ENCODE assay signal across 28 cellular contexts in the genomic region with DNA sequence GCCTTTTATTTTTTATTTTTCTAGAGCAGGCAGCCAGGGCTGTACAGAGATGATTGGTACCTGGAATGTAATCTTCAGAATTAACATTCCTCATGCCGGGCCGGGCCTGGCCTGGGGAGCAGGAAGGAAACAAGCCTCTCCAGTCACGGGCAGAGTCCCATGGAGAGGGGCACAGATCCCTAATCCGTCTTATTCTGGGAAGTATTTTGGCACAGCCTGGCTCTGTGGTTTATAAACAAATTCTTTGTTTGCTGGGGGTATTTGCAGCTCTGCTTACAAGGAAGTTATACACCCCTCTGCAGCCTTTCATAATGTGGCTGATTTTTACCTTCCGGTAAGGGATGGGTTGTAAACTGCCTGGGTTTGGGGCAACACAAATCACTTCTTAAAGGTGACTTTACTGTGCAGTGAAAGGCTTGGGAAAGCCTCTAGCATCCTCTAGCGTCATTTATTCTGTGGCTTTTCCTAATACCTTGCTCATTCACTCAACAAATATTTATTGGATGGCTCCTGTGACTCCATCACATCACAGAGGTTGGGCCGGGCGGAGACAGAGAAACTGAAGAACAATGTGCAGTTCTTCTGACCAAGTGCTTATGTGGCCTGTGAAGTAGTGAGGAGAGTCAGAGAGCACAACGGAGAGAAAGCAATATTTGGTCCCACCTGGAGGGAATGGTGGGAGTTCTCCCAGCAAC. TPM values are rescaled to one million over a fixed set of nuclear protein-coding genes. Genes with fewer than 3 reads are reported as not detected.
DNase-seq lines count a peak whose midpoint lies in the region; ATAC-seq and TF ChIP-seq lines count a peak whose summit lies in the region.
"Had no signal": no experiment of that assay in that cellular context is flagged by ENCODE, and none has a peak within 500 bp of the region (broad histone marks: within the 10 kb centered on the region; RNA-seq: fewer than 3 reads in every experiment).

No MANE protein-coding gene starts in this region.

- no peaks in the 10 kb centered on the region for H3K79me1 ChIP-seq in H9 (ENCODE audit: insufficient read depth, low read depth, low read length, poor library complexity, severe bottlenecking)

- H3K27me3 ChIP-seq in layer of hippocampus (ENCODE audit: control insufficient read depth, insufficient read depth, low read length) (peaks cover 11% of the 10 kb centered on the region), H9 (ENCODE audit: insufficient read depth, low read length) (peaks cover 32% of the 10 kb centered on the region)
- H3K27me3 ChIP-seq: SJCRH30 had no signal

- no peak overlapping the region for H2BK5ac ChIP-seq in H9 (ENCODE audit: insufficient read length, low read length)

- H3K27me3 Mint-ChIP-seq in type B pancreatic cell (peaks cover 72% of the 10 kb centered on the region), H9 (ENCODE audit: low read depth) (peaks cover 76% of the 10 kb centered on the region)

- no peaks in the 10 kb centered on the region for H4K20me1 ChIP-seq in H9 (ENCODE audit: control insufficient read depth, insufficient read depth, insufficient read length)

- peaks cover 8% of the 10 kb centered on the region for H3K23me2 ChIP-seq in H9 (ENCODE audit: insufficient read length, low read depth, low read length, poor library complexity, severe bottlenecking)

- no peak overlapping the region for H2BK15ac ChIP-seq in H9 (ENCODE audit: low read depth, low read length)

- ATAC-seq in GM18502 (IDR thresholded peaks at IDR 0.05; ENCODE audit: poor library complexity, unreplicated experiment), result no peak
- ATAC-seq: activated T-helper 17 cell treated with anti-CD3 and anti-CD28 coated beads, Interleukin-2, amount 50 U/mL, for 72 hours; natural killer cell treated with Interleukin-12 subunit alpha and Interleukin-12 subunit beta and Interleukin-15 and Interleukin-18, amount 100 ng/mL, for 72 hours had no signal

- no peak overlapping the region for H3T11ph ChIP-seq in H9 (ENCODE audit: low read length)

- no peak overlapping the region for H2AFZ ChIP-seq in H9 (ENCODE audit: low read length)

- no CpG with 5 or more reads among the region's 9 CpGs for WGBS in H9 (ENCODE audit: extremely low coverage, insufficient read length, low lambda C conversion rate)

- no peak overlapping the region for H4K5ac ChIP-seq in H9 (ENCODE audit: insufficient read length, low read depth, low read length)

- H4K8ac ChIP-seq in H9 (replicated peaks; ENCODE audit: insufficient read length, low read depth, low read length), result no peak overlapping the region

- no peaks in the 10 kb centered on the region for H3K9me3 ChIP-seq in H9 (ENCODE audit: control insufficient read depth, low read depth, low read length)
- H3K9me3 ChIP-seq: SJCRH30 had no signal

- no peak overlapping the region for H3K14ac ChIP-seq in H9 (ENCODE audit: insufficient read depth, low read length)

- no peaks in the 10 kb centered on the region for H3K79me2 ChIP-seq in H9 (ENCODE audit: insufficient read depth, low read length)

- no peak overlapping the region for H3K23ac ChIP-seq in H9 (ENCODE audit: insufficient read length, low read depth, low read length)

- H2BK120ac ChIP-seq in H9 (ENCODE audit: low read depth, low read length, poor library complexity, severe bottlenecking), result no peak overlapping the region

- H3K27ac ChIP-seq in layer of hippocampus (ENCODE audit: low read depth, low read length) (peak overlapping the region; percentile 32), H9 (ENCODE audit: insufficient read length, low read depth, low read length) (no peak overlapping the region)
- H3K27ac ChIP-seq: SJCRH30, thoracic aorta had no signal

- H3K9ac ChIP-seq in H9 (ENCODE audit: extremely low read depth, insufficient read length, low read length), result no peak overlapping the region

- H3K27ac Mint-ChIP-seq in type B pancreatic cell, result peak overlapping the region; percentile 37
- no peak overlapping the region for H3K27ac Mint-ChIP-seq in H9
- H3K27ac Mint-ChIP-seq: activated CD4-positive, alpha-beta T cell treated with anti-CD3 and anti-CD28 coated beads, Interleukin-2, amount 10 ng/mL, durations not matched to agents 24 days and 14 days; activated naive CD8-positive, alpha-beta T cell treated with anti-CD3 and anti-CD28 coated beads for 36 hours; activated T-helper 17 cell treated with anti-CD3 and anti-CD28 coated beads, Interleukin-2, amount 50 U/mL, for 72 hours; CD4-positive, alpha-beta memory T cell; natural killer cell treated with Interleukin-12 subunit alpha and Interleukin-12 subunit beta and Interleukin-15 and Interleukin-18, amount 100 ng/mL, for 72 hours had no signal

- no peak overlapping the region for H4K91ac ChIP-seq in H9 (ENCODE audit: insufficient read length, low read depth, low read length)

- no peak overlapping the region for H2BK12ac ChIP-seq in H9 (ENCODE audit: insufficient read length, low read depth, low read length)

- peaks cover 16% of the 10 kb centered on the region for H3K9me3 Mint-ChIP-seq in type B pancreatic cell
- H3K9me3 Mint-ChIP-seq in H9, result peaks cover 11 to 18% of the 10 kb centered on the region in 2 experiments

- H3K4ac ChIP-seq in H9 (ENCODE audit: low read depth, low read length), result no peak overlapping the region

- peaks cover 21% of the 10 kb centered on the region for H3K4me1 Mint-ChIP-seq in type B pancreatic cell (ENCODE audit: unreplicated experiment)
- H3K4me1 Mint-ChIP-seq in H9, result peaks cover 10 to 14% of the 10 kb centered on the region in 2 experiments

- H3K4me2 ChIP-seq in H9 (ENCODE audit: insufficient read depth, insufficient read length, low read length), result no peak overlapping the region

- no peak overlapping the region for H3K18ac ChIP-seq in H9 (ENCODE audit: insufficient read length, low read depth, low read length)

- H2AK5ac ChIP-seq in H9 (ENCODE audit: insufficient read length, low read length), result no peak overlapping the region

- no peaks in the 10 kb centered on the region for H3K4me1 ChIP-seq in H9 (ENCODE audit: insufficient read depth, low read length)
- H3K4me1 ChIP-seq: SJCRH30 had no signal

- DNase-seq in LNCaP clone FGC (ENCODE audit: low read depth), result no peak
- peak; percentile 59 for DNase-seq in astrocyte of the hippocampus (ENCODE audit: low read depth, low spot score)
- DNase-seq in type B pancreatic cell (ENCODE audit: extremely low spot score, unreplicated experiment), result peak; percentile 60
- no peak for DNase-seq in NCI-H187 treated with DMSO at 0.1 percent for 48 hours (lab: John Stamatoyannopoulos, UW)
- no peak for DNase-seq in H9
- DNase-seq: activated CD4-positive, alpha-beta T cell treated with anti-CD3 and anti-CD28 coated beads, Interleukin-2, amount 10 ng/mL, durations not matched to agents 24 days and 14 days; activated naive CD8-positive, alpha-beta T cell treated with anti-CD3 and anti-CD28 coated beads for 36 hours; CD4-positive, alpha-beta memory T cell; DMS153; effector memory CD4-positive, alpha-beta T cell; GDM1; Kasumi-1; kidney glomerular epithelial cell; midbrain; NCI-H1105; NCI-H2081 treated with DMSO at 0.1 percent for 48 hours; NCI-H446; posterior cingulate gyrus; SJCRH30; stimulated activated naive CD4-positive, alpha-beta T cell had no signal

- TF ChIP-seq CTCF in LNCaP clone FGC (IDR thresholded peaks at IDR 0.05; ENCODE audit: control insufficient read depth, extremely low read depth, insufficient read depth) (peak; percentile 24; the same call in 1 of the 2 replicates), type B pancreatic cell (conservative IDR thresholded peaks at IDR 0.05) (no peak), H9 (conservative IDR thresholded peaks at IDR 0.05) (no peak)

- H2BK20ac ChIP-seq in H9 (ENCODE audit: low read depth, low read length, poor library complexity, severe bottlenecking), result no peak overlapping the region

- H3K4me3 Mint-ChIP-seq in type B pancreatic cell (peak overlapping the region; percentile 60), H9 (no peak overlapping the region)
- H3K4me3 Mint-ChIP-seq: activated CD4-positive, alpha-beta T cell treated with anti-CD3 and anti-CD28 coated beads, Interleukin-2, amount 10 ng/mL, durations not matched to agents 24 days and 14 days; activated naive CD8-positive, alpha-beta T cell treated with anti-CD3 and anti-CD28 coated beads for 36 hours; activated T-helper 17 cell treated with anti-CD3 and anti-CD28 coated beads, Interleukin-2, amount 50 U/mL, for 72 hours; natural killer cell treated with Interleukin-12 subunit alpha and Interleukin-12 subunit beta and Interleukin-15 and Interleukin-18, amount 100 ng/mL, for 72 hours had no signal

- no peak overlapping the region for H3K56ac ChIP-seq in H9 (ENCODE audit: insufficient read length, low read depth, low read length)

- no peak overlapping the region for H3K4me3 ChIP-seq in LNCaP clone FGC (ENCODE audit: low read depth, low read length)
- H3K4me3 ChIP-seq: SJCRH30, thoracic aorta had no signal

- H3K36me3 Mint-ChIP-seq in type B pancreatic cell (peaks cover 9% of the 10 kb centered on the region), H9 (ENCODE audit: insufficient read depth in 1 of 3, low read depth in 3 of 3) (peaks cover 0 to 17% (median 2%) of the 10 kb centered on the region in 3 experiments; a peak in 4 of 7 replicates)
- H3K36me3 Mint-ChIP-seq: CD4-positive, alpha-beta memory T cell had no signal

RNA-seq across cellular contexts. Expression of gene SLC6A20, which starts 2.7 kb away (rescaled TPM):
- total RNA-seq in type B pancreatic cell (ENCODE audit: low replicate concordance) (1.5 and 3.2 TPM in 2 replicates), H9 (2021) (0.09 and 0.20 TPM in 2 replicates)
- total RNA-seq: activated CD4-positive, alpha-beta T cell treated with anti-CD3 and anti-CD28 coated beads, Interleukin-2, amount 10 ng/mL, durations not matched to agents 24 days and 14 days; activated naive CD8-positive, alpha-beta T cell treated with anti-CD3 and anti-CD28 coated beads for 36 hours; activated T-helper 17 cell treated with anti-CD3 and anti-CD28 coated beads, Interleukin-2, amount 50 U/mL, for 72 hours; astrocyte; CD4-positive, alpha-beta memory T cell; H1; natural killer cell treated with Interleukin-12 subunit alpha and Interleukin-12 subunit beta and Interleukin-15 and Interleukin-18, amount 100 ng/mL, for 72 hours; SJCRH30; T-helper 1 cell treated with Interleukin-12 subunit alpha and Interleukin-12 subunit beta and Interleukin-4 antibody, amounts not matched to agents 30 ng/mL and 1 ng/mL, for 36 hours had no signal

RNA-seq across cellular contexts. Expression of gene LZTFL1, which starts 48.3 kb away (rescaled TPM):
- 26.6 and 36.0 TPM in 2 replicates for total RNA-seq in type B pancreatic cell (ENCODE audit: low replicate concordance)
- total RNA-seq in H9 (2021), result 9.1 and 12.2 TPM in 2 replicates

Comparison
In these comparisons a context has a peak if more than half of its experiments do, and no peak if none do; other contexts are left out.
1. DNase-seq: peak in astrocyte of the hippocampus (single experiment) and type B pancreatic cell (single experiment); none in LNCaP clone FGC (single experiment), NCI-H187 treated with DMSO at 0.1 percent for 48 hours (single experiment) and H9 (single experiment).